In genomic region chr12:49580572-49581535, GRCh38 we compare ENCODE assay signal across 8 cellular contexts. TPM values are rescaled to one million over a fixed set of nuclear protein-coding genes. Genes with fewer than 3 reads are reported as not detected.
DNase-seq lines count a peak whose midpoint lies in the region; ATAC-seq and TF ChIP-seq lines count a peak whose summit lies in the region.

No MANE protein-coding gene starts in this region.

- dilution Hi-C loops in IMR-90 (cut with HindIII; ENCODE audit: low sequenced_read_pairs, unreplicated experiment) = no loop called here

- no peak for TF ChIP-seq EP300 in neural cell (conservative IDR thresholded peaks at IDR 0.05; ENCODE audit: poor library complexity, severe bottlenecking)

- H3K36me3 Mint-ChIP-seq in activated T-helper 1 cell treated with anti-CD3 and anti-CD28 coated beads, Interleukin-12 subunit alpha, Interleukin-12 subunit beta, Interleukin-2, Interleukin-4 antibody, amounts not matched to agents 30 ng/mL and 10 ng/mL and 1 ng/mL, durations not matched to agents 14 hours and 24 hours and 36 hours (ENCODE audit: low read depth) = peaks cover 4% of the 10 kb centered on the region

- DNase-seq in ELR (ENCODE audit: low read depth) (peak; percentile 95), IMR-90 (peak; percentile 77), OCI-M2 (lab: John Stamatoyannopoulos, UW; ENCODE audit: unreplicated experiment) (peak; percentile 2), fibroblast of the aortic adventitia (ENCODE audit: low read depth) (peak; percentile 76), tibial artery (peak; percentile 75 to 79)
- DNase-seq in activated T-helper 1 cell treated with anti-CD3 and anti-CD28 coated beads, Interleukin-12 subunit alpha, Interleukin-12 subunit beta, Interleukin-2, Interleukin-4 antibody, amounts not matched to agents 30 ng/mL and 10 ng/mL and 1 ng/mL, durations not matched to agents 14 hours and 24 hours and 36 hours (ENCODE audit: low spot score) = peak; percentile 36

- POLR2A ChIA-PET in IMR-90 (lab: Charles Lee; ENCODE audit: unreplicated experiment) = no interaction called here

- H4K20me1 ChIP-seq in IMR-90 (ENCODE audit: insufficient read depth, low read length) (peaks cover 9% of the 10 kb centered on the region), neural cell (ENCODE audit: insufficient read depth) (no peaks in the 10 kb centered on the region)

- H3K79me2 ChIP-seq in neural cell (replicated peaks; ENCODE audit: insufficient read depth, low read length) = no peaks in the 10 kb centered on the region

- intact Hi-C loops in IMR-90 (cut with micrococcal nuclease) (loop anchor here (1.0 to 5.0 kb wide), 4 partner anchors 69 to 292 kb away; no protein-coding TSS in a partner anchor), tibial artery (cut with DNase I; ENCODE audit: low total_unique reads) (no loop called here)
- intact Hi-C loops in activated T-helper 1 cell treated with anti-CD3 and anti-CD28 coated beads, Interleukin-12 subunit alpha, Interleukin-12 subunit beta, Interleukin-2, Interleukin-4 antibody, amounts not matched to agents 30 ng/mL and 10 ng/mL and 1 ng/mL, durations not matched to agents 14 hours and 24 hours and 36 hours (cut with micrococcal nuclease) = loop anchor here (1.0 to 5.0 kb wide), 4 partner anchors 13 to 223 kb away; partner anchors contain the start of gene MCRS1

- H3K27me3 Mint-ChIP-seq in activated T-helper 1 cell treated with anti-CD3 and anti-CD28 coated beads, Interleukin-12 subunit alpha, Interleukin-12 subunit beta, Interleukin-2, Interleukin-4 antibody, amounts not matched to agents 30 ng/mL and 10 ng/mL and 1 ng/mL, durations not matched to agents 14 hours and 24 hours and 36 hours (ENCODE audit: insufficient read depth) = no peaks in the 10 kb centered on the region

- TF ChIP-seq RAD21 in IMR-90 (IDR thresholded peaks at IDR 0.05; ENCODE audit: low read length) (peak; percentile 89), neural cell (conservative IDR thresholded peaks at IDR 0.05) (peak; percentile 82)

- no peak overlapping the region for H2BK120ac ChIP-seq in IMR-90 (ENCODE audit: low read depth, low read length)

- in situ Hi-C loops in IMR-90 (cut with MboI; ENCODE audit: low sequenced_read_pairs) = no loop called here

- H3K27ac ChIP-seq in IMR-90 (ENCODE audit: insufficient read depth, low read length) (no peak overlapping the region), neural cell (ENCODE audit: low read length) (no peak overlapping the region), tibial artery (no peak overlapping the region)

- no peak overlapping the region for H3K4me2 ChIP-seq in IMR-90 (ENCODE audit: low read depth, low read length)
- no peak overlapping the region for H3K4me2 ChIP-seq in neural cell (ENCODE audit: low read length)

- no TSS peak for BruUV-seq in IMR-90 (replicated peaks; lab: Mats Ljungman, UMichigan)

- H3K36me3 ChIP-seq in IMR-90 (ENCODE audit: control insufficient read depth, insufficient read depth, low read length) = peaks cover 2% of the 10 kb centered on the region
- H3K36me3 ChIP-seq in neural cell (ENCODE audit: insufficient read depth, low read length) = no peaks in the 10 kb centered on the region
- peaks cover 0 to 32% (median 11%) of the 10 kb centered on the region in 3 donors for H3K36me3 ChIP-seq in tibial artery

- no peak overlapping the region for H3K56ac ChIP-seq in IMR-90 (ENCODE audit: extremely low read depth, insufficient read depth, low read length)

- H3K27me3 ChIP-seq in IMR-90 (ENCODE audit: control insufficient read depth, insufficient read depth, low read length) = no peaks in the 10 kb centered on the region
- no peaks in the 10 kb centered on the region for H3K27me3 ChIP-seq in neural cell (ENCODE audit: insufficient read depth, low read depth, low read length)
- H3K27me3 ChIP-seq in tibial artery = no peaks in the 10 kb centered on the region

- H3K27ac Mint-ChIP-seq in activated T-helper 1 cell treated with anti-CD3 and anti-CD28 coated beads, Interleukin-12 subunit alpha, Interleukin-12 subunit beta, Interleukin-2, Interleukin-4 antibody, amounts not matched to agents 30 ng/mL and 10 ng/mL and 1 ng/mL, durations not matched to agents 14 hours and 24 hours and 36 hours = peak overlapping the region; percentile 3

- H3K4me1 Mint-ChIP-seq in activated T-helper 1 cell treated with anti-CD3 and anti-CD28 coated beads, Interleukin-12 subunit alpha, Interleukin-12 subunit beta, Interleukin-2, Interleukin-4 antibody, amounts not matched to agents 30 ng/mL and 10 ng/mL and 1 ng/mL, durations not matched to agents 14 hours and 24 hours and 36 hours (ENCODE audit: low read depth) = peaks cover 23% of the 10 kb centered on the region

- no peak overlapping the region for H2BK15ac ChIP-seq in IMR-90 (ENCODE audit: low read depth, low read length)

- peaks cover 0 to 16% of the 10 kb centered on the region in 2 experiments; a peak in 3 of 4 replicates for H3K79me1 ChIP-seq in IMR-90 (ENCODE audit: low read depth in 1 of 2, low read length in 2 of 2)

- no peaks in the 10 kb centered on the region for H3K9me3 ChIP-seq in IMR-90 (ENCODE audit: control insufficient read depth, insufficient read depth, low read length)
- no peaks in the 10 kb centered on the region for H3K9me3 ChIP-seq in neural cell (ENCODE audit: low read length)
- H3K9me3 ChIP-seq in tibial artery = no peaks in the 10 kb centered on the region

- no peak overlapping the region for H2BK5ac ChIP-seq in IMR-90 (ENCODE audit: low read depth, low read length, poor library complexity, severe bottlenecking)

- H3K18ac ChIP-seq in IMR-90 (ENCODE audit: low read depth, low read length) = no peak overlapping the region

- peaks cover 2% of the 10 kb centered on the region; the same call in 1 of the 2 replicates for H3K4me1 ChIP-seq in IMR-90 (ENCODE audit: control insufficient read depth, insufficient read depth, low read length)
- peaks cover 0 to 30% (median 5%) of the 10 kb centered on the region in 4 donors for H3K4me1 ChIP-seq in tibial artery

- H3K9me2 ChIP-seq in neural cell (ENCODE audit: insufficient read depth, low read length) = no peaks in the 10 kb centered on the region

- H3F3A ChIP-seq in neural cell (ENCODE audit: insufficient read depth, low read length, poor library complexity, severe bottlenecking) = no peaks in the 10 kb centered on the region

- H3K23ac ChIP-seq in IMR-90 (ENCODE audit: low read depth, low read length) = no peak overlapping the region

- no peak overlapping the region for H3K4me3 ChIP-seq in IMR-90 (ENCODE audit: insufficient read depth, low read depth, low read length)
- no peak overlapping the region for H3K4me3 ChIP-seq in fibroblast of the aortic adventitia (ENCODE audit: low read depth, low read length)
- H3K4me3 ChIP-seq in neural cell (ENCODE audit: low read length) = no peak overlapping the region
- no peak overlapping the region for H3K4me3 ChIP-seq in tibial artery

- no peaks in the 10 kb centered on the region for H3K9me1 ChIP-seq in IMR-90 (ENCODE audit: insufficient read depth, low read length)

- H4K5ac ChIP-seq in IMR-90 (ENCODE audit: low read depth, low read length) = no peak overlapping the region

- no peak overlapping the region for H3K9ac ChIP-seq in IMR-90 (ENCODE audit: low read depth, low read length)
- H3K9ac ChIP-seq in neural cell (ENCODE audit: low read length) = no peak overlapping the region

- WGBS in IMR-90 (ENCODE audit: extremely low coverage in 2 of 2, insufficient read length in 1 of 2), 2 experiments = 30% methylated on average over 2 of the region's 8 CpGs; no CpG with 5 or more reads in 1 of the 2 experiments

- H4K8ac ChIP-seq in IMR-90 (ENCODE audit: low read depth in 2 of 2, low read length in 2 of 2) = no peak overlapping the region; a peak in 1 of 4 replicates

- H4K91ac ChIP-seq in IMR-90 (ENCODE audit: insufficient read depth, low read depth, low read length) = no peak overlapping the region

- TF ChIP-seq CTCF in IMR-90 (conservative IDR thresholded peaks at IDR 0.05; ENCODE audit: low read depth, low read length) = peak; percentile 84
- peak; percentile 95 for TF ChIP-seq CTCF in fibroblast of the aortic adventitia (IDR thresholded peaks at IDR 0.05; ENCODE audit: insufficient read depth, low read length)
- peak; percentile 89 for TF ChIP-seq CTCF in neural cell (IDR thresholded peaks at IDR 0.05; ENCODE audit: poor library complexity, severe bottlenecking)
- peak; percentile 70 for TF ChIP-seq CTCF in tibial artery (IDR thresholded peaks at IDR 0.05)

- ATAC-seq in IMR-90 (ENCODE audit: low read depth) = peak; percentile 97
- ATAC-seq in HG03378 (IDR thresholded peaks at IDR 0.05; ENCODE audit: unreplicated experiment) = no peak

- CTCF ChIA-PET in IMR-90 (lab: Yijun Ruan, JAX) = interaction anchor here (0.6 to 5.4 kb wide), 11 partner anchors 9 to 292 kb away, joined by 3 to 36 read pairs (median 5); partner anchors contain the start of gene DNAJC22

- no peak overlapping the region for H3K4me3 Mint-ChIP-seq in activated T-helper 1 cell treated with anti-CD3 and anti-CD28 coated beads, Interleukin-12 subunit alpha, Interleukin-12 subunit beta, Interleukin-2, Interleukin-4 antibody, amounts not matched to agents 30 ng/mL and 10 ng/mL and 1 ng/mL, durations not matched to agents 14 hours and 24 hours and 36 hours

- H2AK5ac ChIP-seq in IMR-90 (ENCODE audit: low read depth, low read length) = no peak overlapping the region

- no peak overlapping the region for H2BK20ac ChIP-seq in IMR-90 (ENCODE audit: low read depth, low read length)

- peak overlapping the region; percentile 54 for H2AFZ ChIP-seq in IMR-90 (replicated peaks; ENCODE audit: low read length, poor library complexity)
- no peak overlapping the region for H2AFZ ChIP-seq in neural cell (ENCODE audit: low read depth, low read length)

- TF ChIP-seq POLR2A in IMR-90 (IDR thresholded peaks at IDR 0.05; ENCODE audit: low read depth, low read length) = no peak

- H3K9me3 Mint-ChIP-seq in activated T-helper 1 cell treated with anti-CD3 and anti-CD28 coated beads, Interleukin-12 subunit alpha, Interleukin-12 subunit beta, Interleukin-2, Interleukin-4 antibody, amounts not matched to agents 30 ng/mL and 10 ng/mL and 1 ng/mL, durations not matched to agents 14 hours and 24 hours and 36 hours = no peaks in the 10 kb centered on the region

- H2AK9ac ChIP-seq in IMR-90 (replicated peaks; ENCODE audit: low read depth, low read length, poor library complexity) = peak overlapping the region; percentile 63

- no peak overlapping the region for H3K4ac ChIP-seq in IMR-90 (ENCODE audit: low read depth, low read length)

- H3K14ac ChIP-seq in IMR-90 (replicated peaks; ENCODE audit: low read depth, low read length) = no peak overlapping the region

RNA-seq across cellular contexts. Expression of gene MCRS1, which starts 12.9 kb away (rescaled TPM):
- total RNA-seq in IMR-90 (2012; rRNA removed) = 60.8 and 72.9 TPM in 2 replicates
- 73.2 and 75.2 TPM in 2 replicates for polyA plus RNA-seq in IMR-90 (2012; rRNA removed)
- 66.3 and 72.6 TPM in 2 replicates for polyA plus RNA-seq in IMR-90 (2012; cell fraction: cytosol; rRNA removed)
- 122 and 232 TPM in 2 replicates for polyA plus RNA-seq in IMR-90 (2012; cell fraction: nucleus; rRNA removed; ENCODE audit: low replicate concordance)
- total RNA-seq in activated T-helper 1 cell treated with anti-CD3 and anti-CD28 coated beads, Interleukin-12 subunit alpha, Interleukin-12 subunit beta, Interleukin-2, Interleukin-4 antibody, amounts not matched to agents 30 ng/mL and 10 ng/mL and 1 ng/mL, durations not matched to agents 14 hours and 24 hours and 36 hours = 77.1 and 77.9 TPM in 2 replicates
- total RNA-seq in fibroblast of the aortic adventitia (ENCODE audit: low replicate concordance) = 45.5 and 48.7 TPM in 2 replicates
- 109 and 112 TPM in 2 replicates for polyA plus RNA-seq in neural cell
- polyA minus RNA-seq in neural cell = 56.0 and 64.8 TPM in 2 replicates

RNA-seq across cellular contexts. Expression of gene FAM186B, which starts 24.6 kb away (rescaled TPM):
- total RNA-seq in IMR-90 (2012; rRNA removed) = 0.18 and 0.28 TPM in 2 replicates
- 0.10 TPM in 2 replicates for polyA plus RNA-seq in IMR-90 (2012; rRNA removed)
- polyA plus RNA-seq in IMR-90 (2012; cell fraction: cytosol; rRNA removed) = 0.10 and 0.12 TPM in 2 replicates
- 0.28 and 0.36 TPM in 2 replicates for polyA plus RNA-seq in IMR-90 (2012; cell fraction: nucleus; rRNA removed; ENCODE audit: low replicate concordance)
- total RNA-seq in activated T-helper 1 cell treated with anti-CD3 and anti-CD28 coated beads, Interleukin-12 subunit alpha, Interleukin-12 subunit beta, Interleukin-2, Interleukin-4 antibody, amounts not matched to agents 30 ng/mL and 10 ng/mL and 1 ng/mL, durations not matched to agents 14 hours and 24 hours and 36 hours = 0.29 and 0.62 TPM in 2 replicates
- 0.45 and 2.7 TPM in 2 replicates for total RNA-seq in fibroblast of the aortic adventitia (ENCODE audit: low replicate concordance)
- not detected in 2 replicates for polyA plus RNA-seq in neural cell
- polyA minus RNA-seq in neural cell = 0.49 TPM in 1 of 2 replicates, not detected in the other

RNA-seq across cellular contexts. Expression of gene KCNH3, which starts 42.0 kb away (rescaled TPM):
- total RNA-seq in IMR-90 (2012; rRNA removed) = 0.28 TPM in 1 of 2 replicates, not detected in the other
- polyA plus RNA-seq in IMR-90 (2012; rRNA removed) = 0.10 and 0.20 TPM in 2 replicates
- 0.05 and 0.09 TPM in 2 replicates for polyA plus RNA-seq in IMR-90 (2012; cell fraction: cytosol; rRNA removed)
- 0.49 and 1.6 TPM in 2 replicates for polyA plus RNA-seq in IMR-90 (2012; cell fraction: nucleus; rRNA removed; ENCODE audit: low replicate concordance)
- total RNA-seq in activated T-helper 1 cell treated with anti-CD3 and anti-CD28 coated beads, Interleukin-12 subunit alpha, Interleukin-12 subunit beta, Interleukin-2, Interleukin-4 antibody, amounts not matched to agents 30 ng/mL and 10 ng/mL and 1 ng/mL, durations not matched to agents 14 hours and 24 hours and 36 hours = 0.93 and 1.6 TPM in 2 replicates
- total RNA-seq in fibroblast of the aortic adventitia (ENCODE audit: low replicate concordance) = 0.08 and 0.18 TPM in 2 replicates
- 0.63 and 3.0 TPM in 2 replicates for polyA plus RNA-seq in neural cell
- 0.58 and 1.2 TPM in 2 replicates for polyA minus RNA-seq in neural cell

RNA-seq across cellular contexts. Expression of gene PRPF40B, which starts 42.5 kb away (rescaled TPM):
- total RNA-seq in IMR-90 (2012; rRNA removed) (3.9 and 5.0 TPM in 2 replicates), fibroblast of the aortic adventitia (ENCODE audit: low replicate concordance) (10.5 and 16.8 TPM in 2 replicates)
- polyA plus RNA-seq in IMR-90 (2012; rRNA removed) (11.0 and 11.8 TPM in 2 replicates), neural cell (42.0 and 48.4 TPM in 2 replicates)
- polyA plus RNA-seq in IMR-90 (2012; cell fraction: cytosol; rRNA removed) = 5.9 and 7.5 TPM in 2 replicates
- polyA plus RNA-seq in IMR-90 (2012; cell fraction: nucleus; rRNA removed; ENCODE audit: low replicate concordance) = 81.2 and 98.0 TPM in 2 replicates
- 10.4 and 12.7 TPM in 2 replicates for total RNA-seq in activated T-helper 1 cell treated with anti-CD3 and anti-CD28 coated beads, Interleukin-12 subunit alpha, Interleukin-12 subunit beta, Interleukin-2, Interleukin-4 antibody, amounts not matched to agents 30 ng/mL and 10 ng/mL and 1 ng/mL, durations not matched to agents 14 hours and 24 hours and 36 hours
- 23.1 and 28.4 TPM in 2 replicates for polyA minus RNA-seq in neural cell

Comparison
In these comparisons a context has a peak if more than half of its experiments do, and no peak if none do; other contexts are left out.
1. DNase-seq: peak in every context shown above with its lines; median percentile 95 in ELR; 77 in IMR-90; 77 in tibial artery; 76 in fibroblast of the aortic adventitia; 36 in activated T-helper 1 cell treated with anti-CD3 and anti-CD28 coated beads, Interleukin-12 subunit alpha, Interleukin-12 subunit beta, Interleukin-2, Interleukin-4 antibody, amounts not matched to agents 30 ng/mL and 10 ng/mL and 1 ng/mL, durations not matched to agents 14 hours and 24 hours and 36 hours; 2 in OCI-M2.